ENCODE assay signal across 16 cellular contexts in the genomic region with DNA sequence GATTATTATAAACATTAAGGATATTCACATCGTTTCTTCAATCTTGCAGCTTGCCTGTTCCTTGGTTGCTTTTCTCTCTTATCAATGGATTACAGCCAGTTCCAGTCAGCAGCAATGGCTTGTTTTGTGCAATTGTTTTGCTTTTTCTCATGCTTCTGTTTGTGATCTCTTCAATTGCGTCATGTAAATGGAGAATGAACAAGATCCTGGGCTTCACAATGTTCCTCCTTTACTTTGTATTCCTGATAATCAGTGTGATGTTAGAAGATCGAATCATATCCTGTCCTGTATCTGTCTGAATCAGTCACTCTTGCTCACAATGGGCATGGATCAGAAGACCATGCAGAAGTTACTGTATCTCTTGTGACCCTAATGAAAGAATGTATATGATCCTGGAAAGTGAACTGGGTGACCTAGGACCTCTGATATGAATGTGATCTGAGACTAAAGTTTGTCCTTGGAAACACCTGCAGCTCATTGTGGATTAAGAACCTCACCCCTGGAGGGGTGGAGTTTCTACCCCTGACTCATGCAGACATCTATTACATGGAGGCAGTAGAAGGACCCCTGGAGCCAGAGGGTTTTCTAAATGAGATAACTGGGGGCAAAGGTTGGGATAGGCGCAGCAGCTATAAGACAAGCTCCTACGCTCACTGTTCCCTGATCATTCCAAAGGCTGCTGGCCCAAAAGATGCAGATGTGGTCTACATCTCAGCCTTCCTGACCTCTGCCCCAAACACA. TPM values are rescaled to one million over a fixed set of nuclear protein-coding genes. Genes with fewer than 3 reads are reported as not detected.
DNase-seq lines count a peak whose midpoint lies in the region; ATAC-seq, FAIRE-seq and TF ChIP-seq lines count a peak whose summit lies in the region.
"Had no signal": no experiment of that assay in that cellular context is flagged by ENCODE, and none has a peak within 500 bp of the region (broad histone marks: within the 10 kb centered on the region; RNA-seq: fewer than 3 reads in every experiment).

No MANE protein-coding gene starts in this region.

- no peak for TF ChIP-seq RAD21 in HepG2 (CRISPR knock-in tag; IDR thresholded peaks at IDR 0.05)

- H3K4me2 ChIP-seq in HepG2 (ENCODE audit: low read depth, low read length): no peak overlapping the region

- no peaks in the 10 kb centered on the region for H4K20me1 ChIP-seq in HepG2 (ENCODE audit: insufficient read depth, low read length)

- H3K4me3 ChIP-seq in HepG2 (replicated peaks in 1 of 3; ENCODE audit: insufficient read depth in 1 of 3, low read depth in 2 of 3, low read length in 3 of 3): no peak overlapping the region
- no peak overlapping the region for H3K4me3 ChIP-seq in right lobe of liver
- H3K4me3 ChIP-seq in brain microvascular endothelial cell (ENCODE audit: low read depth, low read length): no peak overlapping the region
- H3K4me3 ChIP-seq: esophagus squamous epithelium, SJCRH30, vagina had no signal

- WGBS in HepG2 (ENCODE audit: low lambda C conversion rate): 94% methylated on average over 5 of the region's 5 CpGs
- WGBS in right lobe of liver (ENCODE audit: insufficient coverage, low coverage, low lambda C conversion rate, missing lambda C conversion rate): 85% methylated on average over 5 of the region's 5 CpGs

- H3K27me3 ChIP-seq in HepG2 (ENCODE audit: control insufficient read depth in 1 of 2, insufficient read depth in 2 of 2, low read length in 2 of 2): no peaks in the 10 kb centered on the region; a peak in 1 of 5 replicates
- no peaks in the 10 kb centered on the region for H3K27me3 ChIP-seq in right lobe of liver
- H3K27me3 ChIP-seq in brain microvascular endothelial cell (replicated peaks): no peaks in the 10 kb centered on the region
- no peaks in the 10 kb centered on the region for H3K27me3 ChIP-seq in foreskin keratinocyte
- H3K27me3 ChIP-seq: esophagus squamous epithelium, SJCRH30, vagina had no signal

- TF ChIP-seq POLR2A in HepG2 (IDR thresholded peaks at IDR 0.05; ENCODE audit: insufficient read depth in 1 of 2, low read depth in 2 of 2, low read length in 2 of 2): no peak
- no peak for TF ChIP-seq POLR2A in right lobe of liver (IDR thresholded peaks at IDR 0.05)

- ATAC-seq in HepG2 (no peak), right lobe of liver (no peak), foreskin keratinocyte (peak; percentile 15), GM19397 (IDR thresholded peaks at IDR 0.05; ENCODE audit: unreplicated experiment) (no peak), esophagus mucosa (no peak)
- ATAC-seq: HCT116 had no signal

- in situ Hi-C loops in HepG2 (cut with HindIII; ENCODE audit: extremely low pct_ligation_motif_present, low pct_unique_long_range_greater_than_20kb) (no loop called here), brain microvascular endothelial cell (cut with HindIII; ENCODE audit: low pct_ligation_motif_present, low sequenced_read_pairs) (no loop called here)

- no peak for TF ChIP-seq EP300 in HepG2 (IDR thresholded peaks at IDR 0.05; ENCODE audit: low read depth in 2 of 2, low read length in 2 of 2)
- no peak for TF ChIP-seq EP300 in HepG2 (CRISPR knock-in tag; IDR thresholded peaks at IDR 0.05; ENCODE audit: borderline replicate concordance)

- intact Hi-C loops in HepG2 (cut with micrococcal nuclease; ENCODE audit: unreplicated experiment): no loop called here
- intact Hi-C loops in right lobe of liver (cut with DNase I): no loop called here

- H3K9me3 ChIP-seq in HepG2 (ENCODE audit: low read length) (no peaks in the 10 kb centered on the region), right lobe of liver (no peaks in the 10 kb centered on the region)
- H3K9me3 ChIP-seq: esophagus squamous epithelium, SJCRH30, vagina had no signal

- POLR2A ChIA-PET in HepG2 (lab: Yijun Ruan, JAX): interaction anchor here (0.7 kb wide), 2 partner anchors 124 to 378 kb away, joined by 3 read pairs; no protein-coding TSS in a partner anchor

- DNase-seq in HepG2 (ENCODE audit: low spot score): no peak
- DNase-seq in right lobe of liver: no peak
- DNase-seq in brain microvascular endothelial cell: peak; percentile 9
- no peak for DNase-seq in foreskin keratinocyte
- no peak for DNase-seq in NOMO-1 treated with dmso at 0.1 percent for 144 hours (lab: John Stamatoyannopoulos, UW; ENCODE audit: unreplicated experiment)
- no peak for DNase-seq in GM10266 (ENCODE audit: extremely low spot score)
- DNase-seq: activated CD8-positive, alpha-beta memory T cell treated with anti-CD3 and anti-CD28 coated beads for 24 hours; esophagus squamous epithelium; NCI-H1105 treated with DMSO at 0.1 percent for 48 hours; nucleus accumbens; SJCRH30 had no signal

- no peaks in the 10 kb centered on the region for H3K79me2 ChIP-seq in HepG2 (ENCODE audit: insufficient read depth, low read length)

- CTCF ChIA-PET in HepG2 (lab: Yijun Ruan, JAX; ENCODE audit: low intra/inter-chr PET ratio, low total read pairs): no interaction called here

- no peak overlapping the region for H3K27ac ChIP-seq in HepG2 (ENCODE audit: extremely low read length, insufficient read depth, low read length)
- H3K27ac ChIP-seq in right lobe of liver: no peak overlapping the region
- peak overlapping the region; percentile 29 for H3K27ac ChIP-seq in brain microvascular endothelial cell
- H3K27ac ChIP-seq in foreskin keratinocyte: peak overlapping the region; percentile 9
- H3K27ac ChIP-seq: esophagus squamous epithelium, SJCRH30, vagina had no signal

- FAIRE-seq in HepG2 (lab: Jason Lieb, UNC): no peak
- FAIRE-seq: TTC549 had no signal

- TF ChIP-seq CTCF in HepG2 (CRISPR knock-in tag; IDR thresholded peaks at IDR 0.05) (no peak), right lobe of liver (IDR thresholded peaks at IDR 0.05) (no peak), brain microvascular endothelial cell (IDR thresholded peaks at IDR 0.05; ENCODE audit: low read depth, low read length, missing control alignments) (no peak), foreskin keratinocyte (conservative IDR thresholded peaks at IDR 0.05) (no peak), GM10266 (IDR thresholded peaks at IDR 0.05; ENCODE audit: control insufficient read depth, insufficient read depth, low read depth, missing control alignments) (no peak)

- no peak overlapping the region for H2AFZ ChIP-seq in HepG2 (ENCODE audit: low read length)

- no peak overlapping the region for H3K9ac ChIP-seq in HepG2 (ENCODE audit: insufficient read depth, low read depth, low read length)

- H3K36me3 ChIP-seq in HepG2 (replicated peaks in 1 of 2; ENCODE audit: control insufficient read depth in 1 of 2, insufficient read depth in 2 of 2, low read length in 2 of 2) (peaks cover 3 to 16% of the 10 kb centered on the region in 2 experiments; a peak in 3 of 5 replicates), right lobe of liver (peaks cover 0 to 9% (median 6%) of the 10 kb centered on the region in 4 donors), brain microvascular endothelial cell (replicated peaks) (peaks cover 4% of the 10 kb centered on the region)

- no TSS peak for BruUV-seq in HepG2 (replicated peaks; lab: Mats Ljungman, UMichigan)

- no peaks in the 10 kb centered on the region for H3K4me1 ChIP-seq in HepG2 (ENCODE audit: insufficient read depth, low read length)
- H3K4me1 ChIP-seq in right lobe of liver: no peaks in the 10 kb centered on the region
- peaks cover 31% of the 10 kb centered on the region for H3K4me1 ChIP-seq in foreskin keratinocyte
- H3K4me1 ChIP-seq: esophagus squamous epithelium, vagina had no signal

RNA-seq across cellular contexts. Expression of a gene that starts 32.2 kb away (rescaled TPM):
- total RNA-seq in HepG2 (2016; rRNA removed; fragmentation: Illumina TruSeq; extraction: Trizol): 6.8 and 8.3 TPM in 2 replicates
- total RNA-seq in HepG2 (2016; cell fraction: cytosol; rRNA removed; fragmentation: Illumina TruSeq; extraction: Trizol; ENCODE audit: low read depth): 6.6 and 9.0 TPM in 2 replicates
- 7.0 and 8.5 TPM in 2 replicates for total RNA-seq in HepG2 (2016; cell fraction: insoluble cytoplasmic fraction; rRNA removed; fragmentation: Illumina TruSeq; extraction: Trizol)
- 3.9 and 5.4 TPM in 2 replicates for total RNA-seq in HepG2 (2016; cell fraction: membrane; rRNA removed; fragmentation: Illumina TruSeq; extraction: Trizol)
- 9.5 and 9.6 TPM in 2 replicates for total RNA-seq in HepG2 (2016; cell fraction: nucleus; rRNA removed; fragmentation: Illumina TruSeq; extraction: Trizol)
- polyA plus RNA-seq in HepG2 (2011; rRNA removed): 4.8 and 5.9 TPM in 2 replicates
- polyA plus RNA-seq in HepG2 (2011; cell fraction: cytosol; rRNA removed): 3.8 and 3.9 TPM in 2 replicates
- polyA plus RNA-seq in HepG2 (2011; cell fraction: nucleus; rRNA removed): 5.0 and 5.5 TPM in 2 replicates
- polyA plus RNA-seq in HepG2 (2012): 5.3 and 9.8 TPM in 2 replicates
- 0.87 and 0.99 TPM in 2 replicates for polyA plus RNA-seq in HepG2 (2016; cell fraction: cytosol; fragmentation: Illumina TruSeq; extraction: Trizol; ENCODE audit: low read depth)
- 6.5 and 6.9 TPM in 2 replicates for polyA plus RNA-seq in HepG2 (2016; cell fraction: insoluble cytoplasmic fraction; fragmentation: Illumina TruSeq; extraction: Trizol; ENCODE audit: low read depth)
- 1.4 and 2.0 TPM in 2 replicates for polyA plus RNA-seq in HepG2 (2016; cell fraction: membrane; fragmentation: Illumina TruSeq; extraction: Trizol; ENCODE audit: low read depth)
- 10.2 and 12.9 TPM in 2 replicates for polyA plus RNA-seq in HepG2 (2016; cell fraction: nucleus; fragmentation: Illumina TruSeq; extraction: Trizol; ENCODE audit: insufficient read depth, low read depth)
- 6.8 and 24.1 TPM in 2 replicates for polyA minus RNA-seq in HepG2 (2011; rRNA and poly(A)+ RNA removed; ENCODE audit: low replicate concordance)
- polyA minus RNA-seq in HepG2 (2011; cell fraction: cytosol; rRNA and poly(A)+ RNA removed): 7.3 and 7.8 TPM in 2 replicates
- polyA minus RNA-seq in HepG2 (2011; cell fraction: nucleus; rRNA and poly(A)+ RNA removed): 12.4 and 12.7 TPM in 2 replicates
- 1 to 10 TPM; 1.7 to 5.0 (median 4.8) TPM for total RNA-seq in right lobe of liver
- 6.5 and 7.5 TPM in 2 replicates for total RNA-seq in foreskin keratinocyte
- polyA plus RNA-seq in foreskin keratinocyte: 2.5 and 2.6 TPM in 2 replicates
- total RNA-seq in esophagus mucosa: 7.1 TPM

RNA-seq across cellular contexts. Expression of a gene that starts 43.0 kb away (rescaled TPM):
- total RNA-seq in HepG2 (2016; rRNA removed; fragmentation: Illumina TruSeq; extraction: Trizol) (52.0 and 57.8 TPM in 2 replicates), right lobe of liver (10 to 100 TPM; 15.3 to 19.8 (median 17.4) TPM), foreskin keratinocyte (35.8 and 40.5 TPM in 2 replicates), esophagus mucosa (28.8 TPM)
- total RNA-seq in HepG2 (2016; cell fraction: cytosol; rRNA removed; fragmentation: Illumina TruSeq; extraction: Trizol; ENCODE audit: low read depth): 17.0 and 20.8 TPM in 2 replicates
- total RNA-seq in HepG2 (2016; cell fraction: insoluble cytoplasmic fraction; rRNA removed; fragmentation: Illumina TruSeq; extraction: Trizol): 51.9 and 56.4 TPM in 2 replicates
- 49.9 and 57.9 TPM in 2 replicates for total RNA-seq in HepG2 (2016; cell fraction: membrane; rRNA removed; fragmentation: Illumina TruSeq; extraction: Trizol)
- 46.7 and 47.9 TPM in 2 replicates for total RNA-seq in HepG2 (2016; cell fraction: nucleus; rRNA removed; fragmentation: Illumina TruSeq; extraction: Trizol)
- polyA plus RNA-seq in HepG2 (2011; rRNA removed) (32.9 and 41.4 TPM in 2 replicates), foreskin keratinocyte (21.9 and 27.2 TPM in 2 replicates)
- polyA plus RNA-seq in HepG2 (2011; cell fraction: cytosol; rRNA removed): 33.9 and 35.7 TPM in 2 replicates
- 38.0 and 47.8 TPM in 2 replicates for polyA plus RNA-seq in HepG2 (2011; cell fraction: nucleus; rRNA removed)
- polyA plus RNA-seq in HepG2 (2012): 19.7 and 28.3 TPM in 2 replicates
- 17.3 and 20.3 TPM in 2 replicates for polyA plus RNA-seq in HepG2 (2016; cell fraction: cytosol; fragmentation: Illumina TruSeq; extraction: Trizol; ENCODE audit: low read depth)
- 50.5 and 52.9 TPM in 2 replicates for polyA plus RNA-seq in HepG2 (2016; cell fraction: insoluble cytoplasmic fraction; fragmentation: Illumina TruSeq; extraction: Trizol; ENCODE audit: low read depth)
- 34.9 and 41.5 TPM in 2 replicates for polyA plus RNA-seq in HepG2 (2016; cell fraction: membrane; fragmentation: Illumina TruSeq; extraction: Trizol; ENCODE audit: low read depth)
- polyA plus RNA-seq in HepG2 (2016; cell fraction: nucleus; fragmentation: Illumina TruSeq; extraction: Trizol; ENCODE audit: insufficient read depth, low read depth): 61.6 and 62.0 TPM in 2 replicates
- 35.4 and 83.9 TPM in 2 replicates for polyA minus RNA-seq in HepG2 (2011; rRNA and poly(A)+ RNA removed; ENCODE audit: low replicate concordance)
- polyA minus RNA-seq in HepG2 (2011; cell fraction: cytosol; rRNA and poly(A)+ RNA removed): 26.2 and 26.6 TPM in 2 replicates
- polyA minus RNA-seq in HepG2 (2011; cell fraction: nucleus; rRNA and poly(A)+ RNA removed): 66.4 and 78.2 TPM in 2 replicates

Comparison
In these comparisons a context has a peak if more than half of its experiments do, and no peak if none do; other contexts are left out.
1. H3K27ac ChIP-seq: peak in brain microvascular endothelial cell (single experiment) and foreskin keratinocyte (single experiment); none in HepG2 (single experiment) and right lobe of liver (0 of 3).